ENCODE assay signal across 13 cellular contexts in the genomic region with DNA sequence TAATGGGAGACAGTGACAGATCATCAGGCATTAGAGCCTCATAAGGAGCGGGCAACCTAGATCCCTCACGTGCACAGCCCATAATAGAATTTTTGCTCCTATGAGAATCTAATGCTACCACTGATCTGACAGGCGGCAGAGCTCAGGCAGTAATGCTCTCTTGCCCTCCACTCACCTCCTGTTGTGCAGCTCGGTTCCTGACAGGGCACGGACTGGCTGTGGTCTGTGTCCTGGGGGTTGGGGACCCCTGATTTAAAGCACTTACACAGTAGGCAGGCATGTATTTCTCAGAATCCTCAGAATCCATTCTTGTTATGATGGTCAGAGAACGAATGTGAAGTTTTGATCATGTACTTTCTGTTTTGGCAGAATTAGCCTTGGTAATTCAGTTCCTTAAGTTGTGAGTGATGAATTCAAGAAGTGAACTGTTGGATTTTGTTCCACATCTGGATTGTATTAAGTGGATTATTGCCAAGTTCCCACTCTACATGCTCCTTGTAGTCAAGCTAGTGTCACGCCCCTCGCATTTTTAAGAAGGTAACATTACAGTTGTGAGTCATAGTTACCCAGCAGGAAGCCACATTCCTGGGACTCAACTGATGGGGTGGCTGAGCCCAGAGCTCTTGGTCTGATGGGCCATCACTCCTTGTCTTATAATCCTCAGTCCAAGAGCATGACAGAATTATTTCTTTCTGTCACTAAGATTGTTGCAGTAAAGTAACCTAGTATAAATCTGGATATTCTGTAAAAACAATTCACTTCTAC.
DNase-seq lines count a peak whose midpoint lies in the region; ATAC-seq and TF ChIP-seq lines count a peak whose summit lies in the region.
"Had no signal": no experiment of that assay in that cellular context is flagged by ENCODE, and none has a peak within 500 bp of the region (broad histone marks: within the 10 kb centered on the region; RNA-seq: fewer than 3 reads in every experiment).

No MANE protein-coding gene starts in this region.

- TF ChIP-seq CTCF in foreskin fibroblast (IDR thresholded peaks at IDR 0.05; ENCODE audit: low read depth, low read length) = no peak

- ATAC-seq in SK-N-SH treated with all-trans-retinoic acid at 6 μM for 48 hours (peak; percentile 97), GM19467 (IDR thresholded peaks at IDR 0.05; ENCODE audit: unreplicated experiment) (no peak), GM21825 (IDR thresholded peaks at IDR 0.05; ENCODE audit: unreplicated experiment) (no peak)
- ATAC-seq: stimulated activated naive CD8-positive, alpha-beta T cell treated with anti-CD3 and anti-CD28 coated beads, Interleukin-15, amount 100 ng/mL, for 72 hours had no signal

- H3K4me3 ChIP-seq in foreskin fibroblast (ENCODE audit: low read depth in 1 of 2, low read length in 2 of 2) = peak overlapping the region; percentile 47 to 49

- no peak overlapping the region for H3K27ac ChIP-seq in substantia nigra (ENCODE audit: low read depth, low read length, poor library complexity, severe bottlenecking)
- H3K27ac ChIP-seq: VCaP had no signal

- peak; percentile 95 for DNase-seq in HCEC 1CT
- peak; percentile 94 to 96 for DNase-seq in foreskin fibroblast
- peak; percentile 97 for DNase-seq in smooth muscle cell of the brain vasculature (ENCODE audit: low read depth, low spot score)
- no peak for DNase-seq in substantia nigra (lab: John Stamatoyannopoulos, UW)
- DNase-seq: activated naive CD8-positive, alpha-beta T cell treated with anti-CD3 and anti-CD28 coated beads for 36 hours; hypothalamus; NCI-H187 treated with DMSO at 0.1 percent for 48 hours; right cardiac atrium; stimulated activated naive CD8-positive, alpha-beta T cell treated with anti-CD3 and anti-CD28 coated beads, Interleukin-15, amount 100 ng/mL, for 72 hours had no signal

TF ChIP-seq in SK-N-SH treated with all-trans-retinoic acid at 6 μM for 48 hours, 23 proteins besides CTCF, POLR2A, EP300 and RAD21:
- TF ChIP-seq, protein P1, sequence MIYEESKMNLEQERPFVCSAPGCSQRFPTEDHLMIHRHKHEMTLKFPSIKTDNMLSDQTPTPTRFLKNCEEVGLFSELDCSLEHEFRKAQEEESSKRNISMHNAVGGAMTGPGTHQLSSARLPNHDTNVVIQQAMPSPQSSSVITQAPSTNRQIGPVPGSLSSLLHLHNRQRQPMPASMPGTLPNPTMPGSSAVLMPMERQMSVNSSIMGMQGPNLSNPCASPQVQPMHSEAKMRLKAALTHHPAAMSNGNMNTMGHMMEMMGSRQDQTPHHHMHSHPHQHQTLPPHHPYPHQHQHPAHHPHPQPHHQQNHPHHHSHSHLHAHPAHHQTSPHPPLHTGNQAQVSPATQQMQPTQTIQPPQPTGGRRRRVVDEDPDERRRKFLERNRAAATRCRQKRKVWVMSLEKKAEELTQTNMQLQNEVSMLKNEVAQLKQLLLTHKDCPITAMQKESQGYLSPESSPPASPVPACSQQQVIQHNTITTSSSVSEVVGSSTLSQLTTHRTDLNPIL (CRISPR knock-in tag; IDR thresholded peaks at IDR 0.05; ENCODE audit: low read depth) = no peak
- TF ChIP-seq ZFP30 (CRISPR knock-in tag; IDR thresholded peaks at IDR 0.05) (no peak), SNAI2 (CRISPR knock-in tag; IDR thresholded peaks at IDR 0.05) (no peak), BACH2 (CRISPR knock-in tag; IDR thresholded peaks at IDR 0.05; ENCODE audit: borderline replicate concordance) (no peak), CSDC2 (CRISPR knock-in tag; IDR thresholded peaks at IDR 0.05) (no peak), PPARA (CRISPR knock-in tag; IDR thresholded peaks at IDR 0.05; ENCODE audit: borderline replicate concordance) (no peak), ZNF8 (CRISPR knock-in tag; IDR thresholded peaks at IDR 0.05) (no peak), ARNTL (CRISPR knock-in tag; IDR thresholded peaks at IDR 0.05; ENCODE audit: borderline replicate concordance, low read depth) (no peak), ZC3H10 (CRISPR knock-in tag; IDR thresholded peaks at IDR 0.05) (no peak), ISL1 (CRISPR knock-in tag; IDR thresholded peaks at IDR 0.05) (no peak), ZNF565 (CRISPR knock-in tag; conservative IDR thresholded peaks at IDR 0.05; ENCODE audit: low read depth) (no peak), RARB (CRISPR knock-in tag; IDR thresholded peaks at IDR 0.05) (no peak), ZNF70 (CRISPR knock-in tag; IDR thresholded peaks at IDR 0.05) (no peak)
- TF ChIP-seq, protein P2, sequence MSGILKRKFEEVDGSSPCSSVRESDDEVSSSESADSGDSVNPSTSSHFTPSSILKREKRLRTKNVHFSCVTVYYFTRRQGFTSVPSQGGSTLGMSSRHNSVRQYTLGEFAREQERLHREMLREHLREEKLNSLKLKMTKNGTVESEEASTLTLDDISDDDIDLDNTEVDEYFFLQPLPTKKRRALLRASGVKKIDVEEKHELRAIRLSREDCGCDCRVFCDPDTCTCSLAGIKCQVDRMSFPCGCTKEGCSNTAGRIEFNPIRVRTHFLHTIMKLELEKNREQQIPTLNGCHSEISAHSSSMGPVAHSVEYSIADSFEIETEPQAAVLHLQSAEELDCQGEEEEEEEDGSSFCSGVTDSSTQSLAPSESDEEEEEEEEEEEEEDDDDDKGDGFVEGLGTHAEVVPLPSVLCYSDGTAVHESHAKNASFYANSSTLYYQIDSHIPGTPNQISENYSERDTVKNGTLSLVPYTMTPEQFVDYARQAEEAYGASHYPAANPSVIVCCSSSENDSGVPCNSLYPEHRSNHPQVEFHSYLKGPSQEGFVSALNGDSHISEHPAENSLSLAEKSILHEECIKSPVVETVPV (CRISPR knock-in tag; IDR thresholded peaks at IDR 0.05) = no peak
- TF ChIP-seq, protein P3, sequence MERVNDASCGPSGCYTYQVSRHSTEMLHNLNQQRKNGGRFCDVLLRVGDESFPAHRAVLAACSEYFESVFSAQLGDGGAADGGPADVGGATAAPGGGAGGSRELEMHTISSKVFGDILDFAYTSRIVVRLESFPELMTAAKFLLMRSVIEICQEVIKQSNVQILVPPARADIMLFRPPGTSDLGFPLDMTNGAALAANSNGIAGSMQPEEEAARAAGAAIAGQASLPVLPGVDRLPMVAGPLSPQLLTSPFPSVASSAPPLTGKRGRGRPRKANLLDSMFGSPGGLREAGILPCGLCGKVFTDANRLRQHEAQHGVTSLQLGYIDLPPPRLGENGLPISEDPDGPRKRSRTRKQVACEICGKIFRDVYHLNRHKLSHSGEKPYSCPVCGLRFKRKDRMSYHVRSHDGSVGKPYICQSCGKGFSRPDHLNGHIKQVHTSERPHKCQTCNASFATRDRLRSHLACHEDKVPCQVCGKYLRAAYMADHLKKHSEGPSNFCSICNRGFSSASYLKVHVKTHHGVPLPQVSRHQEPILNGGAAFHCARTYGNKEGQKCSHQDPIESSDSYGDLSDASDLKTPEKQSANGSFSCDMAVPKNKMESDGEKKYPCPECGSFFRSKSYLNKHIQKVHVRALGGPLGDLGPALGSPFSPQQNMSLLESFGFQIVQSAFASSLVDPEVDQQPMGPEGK (CRISPR knock-in tag; IDR thresholded peaks at IDR 0.05; ENCODE audit: borderline replicate concordance) = no peak
- TF ChIP-seq, protein P4, sequence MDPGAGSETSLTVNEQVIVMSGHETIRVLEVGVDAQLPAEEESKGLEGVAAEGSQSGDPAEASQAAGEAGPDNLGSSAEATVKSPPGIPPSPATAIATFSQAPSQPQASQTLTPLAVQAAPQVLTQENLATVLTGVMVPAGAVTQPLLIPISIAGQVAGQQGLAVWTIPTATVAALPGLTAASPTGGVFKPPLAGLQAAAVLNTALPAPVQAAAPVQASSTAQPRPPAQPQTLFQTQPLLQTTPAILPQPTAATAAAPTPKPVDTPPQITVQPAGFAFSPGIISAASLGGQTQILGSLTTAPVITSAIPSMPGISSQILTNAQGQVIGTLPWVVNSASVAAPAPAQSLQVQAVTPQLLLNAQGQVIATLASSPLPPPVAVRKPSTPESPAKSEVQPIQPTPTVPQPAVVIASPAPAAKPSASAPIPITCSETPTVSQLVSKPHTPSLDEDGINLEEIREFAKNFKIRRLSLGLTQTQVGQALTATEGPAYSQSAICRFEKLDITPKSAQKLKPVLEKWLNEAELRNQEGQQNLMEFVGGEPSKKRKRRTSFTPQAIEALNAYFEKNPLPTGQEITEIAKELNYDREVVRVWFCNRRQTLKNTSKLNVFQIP (CRISPR knock-in tag; IDR thresholded peaks at IDR 0.05; ENCODE audit: borderline replicate concordance, low read depth) = no peak

Comparison
In these comparisons a context has a peak if more than half of its experiments do, and no peak if none do; other contexts are left out.
1. DNase-seq: peak in HCEC 1CT (single experiment), foreskin fibroblast (2 of 2) and smooth muscle cell of the brain vasculature (single experiment); none in substantia nigra (0 of 49).